Comparison of ENCODE assay signal across 8 cellular contexts in genomic region chr12:57238854-57239554, GRCh38. TPM values are rescaled to one million over a fixed set of nuclear protein-coding genes. Genes with fewer than 3 reads are reported as not detected.
DNase-seq lines count a peak whose midpoint lies in the region; ATAC-seq and TF ChIP-seq lines count a peak whose summit lies in the region.

No MANE protein-coding gene starts in this region.

- peak overlapping the region in 3 of 5 donors; percentile 48 to 64 (median 53) for H3K9ac ChIP-seq in subcutaneous abdominal adipose tissue (ENCODE audit: low read length in 5 of 5)

- H3K27me3 ChIP-seq in foreskin keratinocyte: peaks cover 62% of the 10 kb centered on the region
- H3K27me3 ChIP-seq in neutrophil: peaks cover 94% of the 10 kb centered on the region
- H3K27me3 ChIP-seq in subcutaneous abdominal adipose tissue (ENCODE audit: control insufficient read depth in 5 of 5, insufficient read depth in 4 of 5, low read length in 5 of 5): peaks cover 54 to 77% (median 66%) of the 10 kb centered on the region in 5 donors

- H3K27ac ChIP-seq in RWPE1 (peak overlapping the region; percentile 71), foreskin keratinocyte (no peak overlapping the region), neutrophil (peak overlapping the region; percentile 8), subcutaneous abdominal adipose tissue (ENCODE audit: low read depth, low read length) (no peak overlapping the region)

- H3K36me3 ChIP-seq in neutrophil (peaks cover 2% of the 10 kb centered on the region), subcutaneous abdominal adipose tissue (ENCODE audit: control insufficient read depth in 5 of 5, insufficient read depth in 5 of 5, low read length in 5 of 5) (peaks cover 0 to 7% (median 7%) of the 10 kb centered on the region in 5 donors)

- peaks cover 39% of the 10 kb centered on the region for H3K4me1 ChIP-seq in foreskin keratinocyte
- peaks cover 53 to 68% of the 10 kb centered on the region in 2 experiments for H3K4me1 ChIP-seq in neutrophil (ENCODE audit: control insufficient read depth in 1 of 2, insufficient read depth in 1 of 2, low read depth in 1 of 2, low read length in 1 of 2)
- peaks cover 4 to 70% (median 64%) of the 10 kb centered on the region in 5 donors for H3K4me1 ChIP-seq in subcutaneous abdominal adipose tissue (ENCODE audit: control insufficient read depth in 5 of 5, insufficient read depth in 5 of 5, low read length in 5 of 5)

- POLR2A ChIA-PET in RWPE1 (lab: Yijun Ruan, JAX; ENCODE audit: low non-redundant PET): no interaction called here

- CTCF ChIA-PET in RWPE1 (lab: Yijun Ruan, JAX): interaction anchor here (0.6 to 6.5 kb wide), 20 partner anchors 9 to 502 kb away, joined by 3 to 147 read pairs (median 4); partner anchors contain the start of genes NXPH4 and SHMT2

- H3K9me3 ChIP-seq in neutrophil (no peaks in the 10 kb centered on the region), subcutaneous abdominal adipose tissue (ENCODE audit: control insufficient read depth in 5 of 5, low read length in 5 of 5) (no peaks in the 10 kb centered on the region)

- H3K4me3 ChIP-seq in neutrophil (ENCODE audit: low read depth in 1 of 2, low read length in 1 of 2) (peak overlapping the region; percentile 54 to 65), subcutaneous abdominal adipose tissue (ENCODE audit: low read depth in 1 of 5, low read length in 5 of 5) (peak overlapping the region; percentile 17 to 70 (median 63))

- TF ChIP-seq CTCF in RWPE1 (conservative IDR thresholded peaks at IDR 0.05; ENCODE audit: low read depth) (peak; percentile 100), foreskin keratinocyte (conservative IDR thresholded peaks at IDR 0.05) (peak; percentile 100), neutrophil (IDR thresholded peaks at IDR 0.05) (peak; percentile 99)

- ATAC-seq in GM21619 (IDR thresholded peaks at IDR 0.05; ENCODE audit: unreplicated experiment) (peak; percentile 40), foreskin keratinocyte (peak; percentile 56)

- peak; percentile 91 for DNase-seq in Daoy (ENCODE audit: low read depth)
- peak; percentile 81 to 87 for DNase-seq in Kasumi-1 (lab: John Stamatoyannopoulos, UW)
- DNase-seq in RWPE1 (ENCODE audit: low spot score): peak; percentile 88
- DNase-seq in activated effector memory CD4-positive, alpha-beta T cell treated with anti-CD3 and anti-CD28 coated beads, Interleukin-2, amount 50 U/mL, for 16 hours: peak; percentile 96
- peak in 1 of 2 donors; percentile 61 for DNase-seq in foreskin keratinocyte

RNA-seq across cellular contexts. Expression of gene SHMT2, which starts 9.5 kb away (rescaled TPM):
- 196 and 236 TPM in 2 replicates for total RNA-seq in Daoy (2014; rRNA removed; shearing (Covaris generic))
- total RNA-seq in foreskin keratinocyte: 200 and 237 TPM in 2 replicates
- polyA plus RNA-seq in foreskin keratinocyte: 188 and 221 TPM in 2 replicates

RNA-seq across cellular contexts. Expression of gene STAC3, which starts 12.0 kb away (rescaled TPM):
- 0.69 TPM in 1 of 2 replicates, not detected in the other for total RNA-seq in Daoy (2014; rRNA removed; shearing (Covaris generic))
- total RNA-seq in foreskin keratinocyte: 0.46 and 0.48 TPM in 2 replicates
- polyA plus RNA-seq in foreskin keratinocyte: 0.71 and 0.85 TPM in 2 replicates

RNA-seq across cellular contexts. Expression of gene NXPH4, which starts 22.4 kb away (rescaled TPM):
- 0.33 and 1.7 TPM in 2 replicates for total RNA-seq in Daoy (2014; rRNA removed; shearing (Covaris generic))
- total RNA-seq in foreskin keratinocyte: 1.2 and 1.3 TPM in 2 replicates
- 2.9 and 3.3 TPM in 2 replicates for polyA plus RNA-seq in foreskin keratinocyte

Comparison
In these comparisons a context has a peak if more than half of its experiments do, and no peak if none do; other contexts are left out.
1. H3K27ac ChIP-seq: peak in RWPE1 (single experiment) and neutrophil (single experiment); none in foreskin keratinocyte (single experiment) and subcutaneous abdominal adipose tissue (single experiment).
2. Peak in every context shown above with its lines, with median percentiles within 50 percentile points of each other: CTCF ChIP-seq.